In genomic region chr3:161406594-161407555, GRCh38 we compare ENCODE assay signal across 1 cellular context.
TF ChIP-seq lines count a peak whose summit lies in the region.

No MANE protein-coding gene starts in this region.

TF ChIP-seq in GM12878, 131 proteins besides CTCF, POLR2A, EP300 and RAD21 (continued from another document):
- TF ChIP-seq ZBTB33 (IDR thresholded peaks at IDR 0.05) (no peak), SMC3 (IDR thresholded peaks at IDR 0.05; ENCODE audit: borderline replicate concordance, low read length) (no peak), SREBF2 (IDR thresholded peaks at IDR 0.05; ENCODE audit: low read length) (no peak), ZBED1 (IDR thresholded peaks at IDR 0.05; ENCODE audit: borderline replicate concordance) (no peak), ASH2L (IDR thresholded peaks at IDR 0.05; ENCODE audit: borderline replicate concordance, low read depth) (no peak), TAF1 (IDR thresholded peaks at IDR 0.05; ENCODE audit: borderline replicate concordance, low read depth, low read length) (no peak), RBBP5 (conservative IDR thresholded peaks at IDR 0.05) (no peak), CBX5 (IDR thresholded peaks at IDR 0.05; ENCODE audit: low read depth) (no peak), EZH2 (IDR thresholded peaks at IDR 0.05; ENCODE audit: borderline replicate concordance, control insufficient read depth, low read depth, low read length) (no peak), POU2F2 (IDR thresholded peaks at IDR 0.05; ENCODE audit: borderline replicate concordance, low read depth, low read length) (no peak), ZSCAN29 (IDR thresholded peaks at IDR 0.05) (no peak), BRCA1 (IDR thresholded peaks at IDR 0.05; ENCODE audit: low read depth, low read length) (no peak), RB1 (IDR thresholded peaks at IDR 0.05; ENCODE audit: borderline replicate concordance) (no peak), ZBTB11 (CRISPR knock-in tag; IDR thresholded peaks at IDR 0.05) (no peak)
- TF ChIP-seq, protein P1, sequence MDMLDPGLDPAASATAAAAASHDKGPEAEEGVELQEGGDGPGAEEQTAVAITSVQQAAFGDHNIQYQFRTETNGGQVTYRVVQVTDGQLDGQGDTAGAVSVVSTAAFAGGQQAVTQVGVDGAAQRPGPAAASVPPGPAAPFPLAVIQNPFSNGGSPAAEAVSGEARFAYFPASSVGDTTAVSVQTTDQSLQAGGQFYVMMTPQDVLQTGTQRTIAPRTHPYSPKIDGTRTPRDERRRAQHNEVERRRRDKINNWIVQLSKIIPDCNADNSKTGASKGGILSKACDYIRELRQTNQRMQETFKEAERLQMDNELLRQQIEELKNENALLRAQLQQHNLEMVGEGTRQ (IDR thresholded peaks at IDR 0.05; ENCODE audit: borderline replicate concordance, low read depth, low read length): no peak
